21 cellular contexts compared by ENCODE assay signal in genomic region chr6:15551262-15551661, GRCh38.
DNase-seq lines count a peak whose midpoint lies in the region; ATAC-seq and TF ChIP-seq lines count a peak whose summit lies in the region.
"Had no signal": no experiment of that assay in that cellular context is flagged by ENCODE, and none has a peak within 500 bp of the region (broad histone marks: within the 10 kb centered on the region; RNA-seq: fewer than 3 reads in every experiment).

No MANE protein-coding gene starts in this region.

- H3K36me3 Mint-ChIP-seq in activated B cell treated with CpG ODN at 0.5 μM for 24 hours (ENCODE audit: low read depth) (no peaks in the 10 kb centered on the region), memory B cell (peaks cover 7% of the 10 kb centered on the region)
- peaks cover 6% of the 10 kb centered on the region for H3K36me3 Mint-ChIP-seq in stimulated activated memory B cell treated with anti-CD40 and anti-IgM and Interleukin-4, amounts not matched to agents 10 μg/mL and 1 μg/mL and 100 μg/mL, for 72 hours
- H3K36me3 Mint-ChIP-seq in activated naive CD4-positive, alpha-beta T cell treated with anti-CD3 and anti-CD28 coated beads, Interleukin-2, amount 50 U/mL, for 72 hours, result no peaks in the 10 kb centered on the region

- DNase-seq in activated B cell treated with CpG ODN at 0.5 μM for 24 hours (no peak), memory B cell (ENCODE audit: low spot score in 2 of 2) (no peak), ecto neural progenitor cell (ENCODE audit: low spot score) (no peak), SJCRH30 (no peak)
- no peak for DNase-seq in activated naive CD4-positive, alpha-beta T cell treated with anti-CD3 and anti-CD28 coated beads, Interleukin-2, amount 50 U/mL, for 72 hours (ENCODE audit: low spot score in 2 of 2)
- DNase-seq: activated CD4-positive, alpha-beta T cell treated with anti-CD3 and anti-CD28 coated beads, Interleukin-2, amount 50 U/mL, for 48 hours; activated CD8-positive, alpha-beta memory T cell treated with anti-CD3 and anti-CD28 coated beads, Interleukin-2, amount 50 U/mL, for 4 hours; CD4-positive, alpha-beta memory T cell; esophagus squamous epithelium; GDM1; GM23248; KG1; NCI-H1436; NCI-H2107; T1000 had no signal

- H3K4me3 ChIP-seq in DOHH2 (ENCODE audit: low read length), result no peak overlapping the region
- H3K4me3 ChIP-seq in SJCRH30, result no peak overlapping the region
- H3K4me3 ChIP-seq: esophagus squamous epithelium, gastroesophageal sphincter, GM23248, lung, suprapubic skin, vagina had no signal

- H3K27me3 ChIP-seq in DOHH2 (ENCODE audit: control insufficient read depth, low read length) (no peaks in the 10 kb centered on the region), SJCRH30 (no peaks in the 10 kb centered on the region)
- H3K27me3 ChIP-seq: esophagus squamous epithelium, gastroesophageal sphincter, suprapubic skin, vagina had no signal

- H3K9me3 ChIP-seq in DOHH2 (ENCODE audit: control insufficient read depth, insufficient read depth, low read length), result no peaks in the 10 kb centered on the region
- H3K9me3 ChIP-seq in SJCRH30 (replicated peaks), result no peaks in the 10 kb centered on the region
- H3K9me3 ChIP-seq: esophagus squamous epithelium, gastroesophageal sphincter, suprapubic skin, vagina had no signal

- H3K4me1 Mint-ChIP-seq in activated B cell treated with CpG ODN at 0.5 μM for 24 hours (peaks cover 64% of the 10 kb centered on the region), memory B cell (peaks cover 28% of the 10 kb centered on the region)
- H3K4me1 Mint-ChIP-seq in stimulated activated memory B cell treated with anti-CD40 and anti-IgM and Interleukin-4, amounts not matched to agents 10 μg/mL and 1 μg/mL and 100 μg/mL, for 72 hours, result peaks cover 59% of the 10 kb centered on the region

- H3K36me3 ChIP-seq in DOHH2 (ENCODE audit: control insufficient read depth, low read length), result no peaks in the 10 kb centered on the region
- no peaks in the 10 kb centered on the region for H3K36me3 ChIP-seq in SJCRH30
- H3K36me3 ChIP-seq: esophagus squamous epithelium, gastroesophageal sphincter, suprapubic skin, vagina had no signal

- no peak overlapping the region for H3K27ac ChIP-seq in DOHH2 (ENCODE audit: low read depth, low read length)
- no peak overlapping the region for H3K27ac ChIP-seq in SJCRH30
- H3K27ac ChIP-seq: esophagus squamous epithelium, gastroesophageal sphincter, GM23248, suprapubic skin, vagina had no signal

- peaks cover 5% of the 10 kb centered on the region for H3F3A ChIP-seq in DOHH2 (ENCODE audit: control insufficient read depth, insufficient read depth)

- peak overlapping the region; percentile 51 for H3K4me2 ChIP-seq in DOHH2 (ENCODE audit: low read length)

- H3K4me1 ChIP-seq in DOHH2 (ENCODE audit: control insufficient read depth, low read length) (peaks cover 36% of the 10 kb centered on the region), SJCRH30 (peaks cover 31% of the 10 kb centered on the region)

- H4K20me1 ChIP-seq in DOHH2 (ENCODE audit: control insufficient read depth, insufficient read depth, low read depth, low read length), result no peaks in the 10 kb centered on the region

- no peaks in the 10 kb centered on the region for H3K9me3 Mint-ChIP-seq in activated B cell treated with CpG ODN at 0.5 μM for 24 hours
- no peaks in the 10 kb centered on the region for H3K9me3 Mint-ChIP-seq in memory B cell
- H3K9me3 Mint-ChIP-seq in stimulated activated memory B cell treated with anti-CD40 and anti-IgM and Interleukin-4, amounts not matched to agents 10 μg/mL and 1 μg/mL and 100 μg/mL, for 72 hours, result no peaks in the 10 kb centered on the region
- peaks cover 0 to 3% of the 10 kb centered on the region in 2 donors for H3K9me3 Mint-ChIP-seq in activated naive CD4-positive, alpha-beta T cell treated with anti-CD3 and anti-CD28 coated beads, Interleukin-2, amount 50 U/mL, for 72 hours

- intact Hi-C loops in activated B cell treated with CpG ODN at 0.5 μM for 24 hours (cut with micrococcal nuclease), result no loop called here

- H3K27me3 Mint-ChIP-seq in activated B cell treated with CpG ODN at 0.5 μM for 24 hours (no peaks in the 10 kb centered on the region), memory B cell (no peaks in the 10 kb centered on the region)
- H3K27me3 Mint-ChIP-seq in stimulated activated memory B cell treated with anti-CD40 and anti-IgM and Interleukin-4, amounts not matched to agents 10 μg/mL and 1 μg/mL and 100 μg/mL, for 72 hours, result no peaks in the 10 kb centered on the region
- H3K27me3 Mint-ChIP-seq: CD4-positive, alpha-beta memory T cell had no signal

- TF ChIP-seq CTCF in DOHH2 (IDR thresholded peaks at IDR 0.05; ENCODE audit: low read depth, low read length, poor library complexity, severe bottlenecking) (no peak), activated B cell treated with CpG ODN at 0.5 μM for 24 hours (IDR thresholded peaks at IDR 0.05) (no peak)

- ATAC-seq in activated B cell treated with CpG ODN at 0.5 μM for 24 hours (ENCODE audit: low read depth) (no peak), memory B cell (ENCODE audit: low read depth) (no peak)
- ATAC-seq in stimulated activated memory B cell treated with anti-CD40 and anti-IgM and Interleukin-4, amounts not matched to agents 10 μg/mL and 1 μg/mL and 100 μg/mL, for 72 hours, result no peak
- no peak for ATAC-seq in activated naive CD4-positive, alpha-beta T cell treated with anti-CD3 and anti-CD28 coated beads, Interleukin-2, amount 50 U/mL, for 72 hours

- POLR2A ChIA-PET in activated B cell treated with CpG ODN at 0.5 μM for 24 hours (lab: Charles Lee), result no interaction called here

- H3K4me3 Mint-ChIP-seq in activated B cell treated with CpG ODN at 0.5 μM for 24 hours (no peak overlapping the region), memory B cell (peak overlapping the region; percentile 0)
- no peak overlapping the region for H3K4me3 Mint-ChIP-seq in stimulated activated memory B cell treated with anti-CD40 and anti-IgM and Interleukin-4, amounts not matched to agents 10 μg/mL and 1 μg/mL and 100 μg/mL, for 72 hours

- no peaks in the 10 kb centered on the region for H3K9me2 ChIP-seq in DOHH2 (replicated peaks; ENCODE audit: control insufficient read depth, low read length)

- H3K79me2 ChIP-seq in DOHH2 (ENCODE audit: control insufficient read depth, low read length), result peaks cover 20% of the 10 kb centered on the region

- H3K27ac Mint-ChIP-seq in activated B cell treated with CpG ODN at 0.5 μM for 24 hours, result peak overlapping the region; percentile 51
- peak overlapping the region; percentile 68 for H3K27ac Mint-ChIP-seq in memory B cell
- peak overlapping the region; percentile 77 for H3K27ac Mint-ChIP-seq in stimulated activated memory B cell treated with anti-CD40 and anti-IgM and Interleukin-4, amounts not matched to agents 10 μg/mL and 1 μg/mL and 100 μg/mL, for 72 hours
- H3K27ac Mint-ChIP-seq in activated naive CD4-positive, alpha-beta T cell treated with anti-CD3 and anti-CD28 coated beads, Interleukin-2, amount 50 U/mL, for 72 hours, result peak overlapping the region in 1 of 2 donors; percentile 63

- CTCF ChIA-PET in activated B cell treated with CpG ODN at 0.5 μM for 24 hours (lab: Charles Lee), result interaction anchor here (1.4 kb wide), 1 partner anchor 12 kb away, joined by 3 read pairs; no protein-coding TSS in a partner anchor
